In genomic region chr3:49840371-49840770, GRCh38 we compare ENCODE assay signal across 14 cellular contexts. TPM values are rescaled to one million over a fixed set of nuclear protein-coding genes. Genes with fewer than 3 reads are reported as not detected.
"Had no signal": no experiment of that assay in that cellular context is flagged by ENCODE, and none has a peak within 500 bp of the region (broad histone marks: within the 10 kb centered on the region; RNA-seq: fewer than 3 reads in every experiment).

No MANE protein-coding gene starts in this region.

- H3K4me3 ChIP-seq: neural progenitor cell, skin epidermis, thyroid gland, vagina had no signal

- FAIRE-seq: colon had no signal

- H3K36me3 ChIP-seq: neural progenitor cell, thyroid gland, vagina had no signal

- H3K27me3 Mint-ChIP-seq: activated CD4-positive, alpha-beta memory T cell treated with anti-CD3 and anti-CD28 coated beads, Interleukin-2, amount 10 ng/mL, durations not matched to agents 7 days and 5 days; activated naive CD8-positive, alpha-beta T cell treated with anti-CD3 and anti-CD28 coated beads for 36 hours had no signal

- DNase-seq: activated CD4-positive, alpha-beta memory T cell treated with anti-CD3 and anti-CD28 coated beads, Interleukin-2, amount 10 ng/mL, durations not matched to agents 7 days and 5 days; activated CD4-positive, alpha-beta T cell treated with anti-CD3 and anti-CD28 coated beads for 1 hour; activated gamma-delta T cell treated with Interleukin-2 at 50 U/mL for 16 hours; effector CD4-positive, alpha-beta T cell; SW 1271; thyroid gland had no signal

- H3K27ac ChIP-seq: neural progenitor cell, parathyroid adenoma, skin epidermis, thyroid gland, vagina had no signal

- H3K79me2 ChIP-seq: parathyroid adenoma had no signal

- H3K9me3 ChIP-seq: thyroid gland, vagina had no signal

- H3K4me3 Mint-ChIP-seq: activated CD4-positive, alpha-beta memory T cell treated with anti-CD3 and anti-CD28 coated beads, Interleukin-2, amount 10 ng/mL, durations not matched to agents 7 days and 5 days; activated naive CD8-positive, alpha-beta T cell treated with anti-CD3 and anti-CD28 coated beads for 36 hours; neural progenitor cell had no signal

- H2AFZ ChIP-seq: neural progenitor cell, parathyroid adenoma had no signal

- H3K4me1 ChIP-seq: neural progenitor cell, parathyroid adenoma had no signal

- H3K27me3 ChIP-seq: neural progenitor cell, thyroid gland, vagina had no signal

- H3K27ac Mint-ChIP-seq: activated CD4-positive, alpha-beta memory T cell treated with anti-CD3 and anti-CD28 coated beads, Interleukin-2, amount 10 ng/mL, durations not matched to agents 7 days and 5 days; activated naive CD8-positive, alpha-beta T cell treated with anti-CD3 and anti-CD28 coated beads for 36 hours; neural progenitor cell had no signal

- H3K4me2 ChIP-seq: neural progenitor cell had no signal

- H3K9me3 Mint-ChIP-seq: activated CD4-positive, alpha-beta memory T cell treated with anti-CD3 and anti-CD28 coated beads, Interleukin-2, amount 10 ng/mL, durations not matched to agents 7 days and 5 days; activated naive CD8-positive, alpha-beta T cell treated with anti-CD3 and anti-CD28 coated beads for 36 hours; neural progenitor cell had no signal

RNA-seq across cellular contexts. Expression of gene CAMKV, which starts 29.3 kb away (rescaled TPM):
- total RNA-seq: activated CD4-positive, alpha-beta memory T cell treated with anti-CD3 and anti-CD28 coated beads, Interleukin-2, amount 10 ng/mL, durations not matched to agents 7 days and 5 days; fibroblast of lung; thyroid gland; vagina had no signal

RNA-seq across cellular contexts. Expression of gene CDHR4, which starts 40.7 kb away (rescaled TPM):
- total RNA-seq: activated CD4-positive, alpha-beta memory T cell treated with anti-CD3 and anti-CD28 coated beads, Interleukin-2, amount 10 ng/mL, durations not matched to agents 7 days and 5 days; fibroblast of lung; renal cortical epithelial cell; thyroid gland; vagina had no signal
- polyA plus RNA-seq: fibroblast of lung had no signal
